In genomic region chrX:135520022-135520552, GRCh38 we compare ENCODE assay signal across 8 cellular contexts.
DNase-seq lines count a peak whose midpoint lies in the region; ATAC-seq and TF ChIP-seq lines count a peak whose summit lies in the region.

No MANE protein-coding gene starts in this region.

- peaks cover 23% of the 10 kb centered on the region for H3K4me1 Mint-ChIP-seq in central memory CD8-positive, alpha-beta T cell

- peak; percentile 48 for DNase-seq in GM03348 (ENCODE audit: low spot score)
- peak; percentile 15 for DNase-seq in HS-5 (ENCODE audit: low read depth)
- no peak for DNase-seq in central memory CD8-positive, alpha-beta T cell (ENCODE audit: low spot score in 2 of 2)
- DNase-seq in cerebellar cortex (ENCODE audit: low spot score): no peak
- DNase-seq in stimulated activated CD4-positive, alpha-beta T cell treated with anti-CD3 and anti-CD28 coated beads, Interleukin-1b, Interleukin-23, amount 100 ng/mL, for 48 hours: no peak

- H3K27me3 Mint-ChIP-seq in central memory CD8-positive, alpha-beta T cell: no peaks in the 10 kb centered on the region

- H3K27ac ChIP-seq in muscle layer of duodenum (ENCODE audit: low read length): peak overlapping the region; percentile 62

- no peaks in the 10 kb centered on the region for H3K36me3 ChIP-seq in muscle layer of duodenum (ENCODE audit: control insufficient read depth in 1 of 2, insufficient read depth in 2 of 2, low read length in 2 of 2)

- peaks cover 12% of the 10 kb centered on the region for H3K36me3 Mint-ChIP-seq in central memory CD8-positive, alpha-beta T cell (ENCODE audit: insufficient read depth)

- H3K9me3 Mint-ChIP-seq in central memory CD8-positive, alpha-beta T cell: no peaks in the 10 kb centered on the region

- H3K4me1 ChIP-seq in muscle layer of duodenum (ENCODE audit: control insufficient read depth in 1 of 2, insufficient read depth in 2 of 2, low read length in 2 of 2): no peaks in the 10 kb centered on the region

- H3K27ac Mint-ChIP-seq in central memory CD8-positive, alpha-beta T cell (ENCODE audit: low read depth): peak overlapping the region; percentile 97

- no peaks in the 10 kb centered on the region for H3K27me3 ChIP-seq in muscle layer of duodenum (ENCODE audit: low read depth, low read length)

- peak overlapping the region; percentile 99 for H3K4me3 Mint-ChIP-seq in central memory CD8-positive, alpha-beta T cell

- H3K4me3 ChIP-seq in muscle layer of duodenum (ENCODE audit: low read depth in 1 of 2, low read length in 2 of 2): peak overlapping the region; percentile 47 to 70

- no peak for ATAC-seq in central memory CD8-positive, alpha-beta T cell (replicated peaks; ENCODE audit: extremely low read depth, poor library complexity, severe bottlenecking)
- ATAC-seq in GM18505 (IDR thresholded peaks at IDR 0.05; ENCODE audit: unreplicated experiment): no peak
- no peak for ATAC-seq in GM18519 (IDR thresholded peaks at IDR 0.05; ENCODE audit: low FRiP score, unreplicated experiment)

- TF ChIP-seq POLR2A in GM18505 (IDR thresholded peaks at IDR 0.05; ENCODE audit: borderline replicate concordance, extremely low read depth, insufficient read depth, insufficient read length): no peak

- no peaks in the 10 kb centered on the region for H3K9me3 ChIP-seq in muscle layer of duodenum (ENCODE audit: control insufficient read depth in 1 of 2, low read length in 2 of 2)

Comparison
In these comparisons a context has a peak if more than half of its experiments do, and no peak if none do; other contexts are left out.
1. DNase-seq: peak in GM03348 (single experiment) and HS-5 (single experiment); none in central memory CD8-positive, alpha-beta T cell (0 of 2), cerebellar cortex (single experiment) and stimulated activated CD4-positive, alpha-beta T cell treated with anti-CD3 and anti-CD28 coated beads, Interleukin-1b, Interleukin-23, amount 100 ng/mL, for 48 hours (single experiment).